Comparison of ENCODE assay signal across 8 cellular contexts in the genomic region with DNA sequence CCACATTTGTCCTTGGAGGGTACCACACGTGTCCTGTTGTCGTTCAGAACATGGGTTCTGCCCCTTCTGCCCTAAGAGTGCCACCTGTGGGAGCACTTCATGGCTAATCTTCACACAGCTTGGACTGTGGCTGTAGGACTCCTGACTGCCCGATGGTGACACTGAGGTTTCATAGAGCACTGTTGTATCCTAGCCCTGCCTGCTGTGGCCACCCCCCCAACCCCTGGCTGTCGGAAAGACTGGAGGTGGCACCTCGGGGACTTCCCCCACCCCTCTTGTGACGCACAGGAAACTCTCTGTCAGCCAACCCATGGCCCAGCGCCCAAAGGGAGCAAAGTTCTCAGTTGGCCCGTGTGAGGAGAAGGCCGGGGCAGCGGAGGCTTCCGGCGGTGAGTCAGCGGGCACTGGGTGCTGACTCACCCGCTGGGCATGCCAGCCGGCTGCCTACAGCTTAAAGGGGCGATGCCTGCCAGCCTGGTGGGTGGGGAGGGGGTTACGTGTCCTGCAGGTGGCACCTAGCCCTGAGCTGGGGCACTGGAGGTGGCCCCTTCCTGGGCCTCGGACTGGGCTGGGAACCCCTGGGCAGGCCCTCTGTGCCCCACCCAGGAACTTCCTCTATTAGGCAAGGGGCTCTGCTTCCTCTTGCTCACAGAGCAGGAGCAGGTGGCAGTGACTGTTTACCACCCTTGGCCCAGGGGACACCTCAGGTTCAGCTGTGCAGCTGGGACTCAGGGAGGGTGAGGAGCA. TPM values are rescaled to one million over a fixed set of nuclear protein-coding genes. Genes with fewer than 3 reads are reported as not detected.
DNase-seq lines count a peak whose midpoint lies in the region; ATAC-seq and TF ChIP-seq lines count a peak whose summit lies in the region.

No MANE protein-coding gene starts in this region.

- DNase-seq in AG20443 (ENCODE audit: low spot score) = peak; percentile 93
- peak; percentile 89 for DNase-seq in HS-5 (ENCODE audit: low read depth)
- peak; percentile 86 for DNase-seq in SKM-1 (lab: John Stamatoyannopoulos, UW; ENCODE audit: unreplicated experiment)
- DNase-seq in heart left ventricle = peak; percentile 96 to 98 (median 97)
- peak; percentile 88 for DNase-seq in skeletal muscle cell (ENCODE audit: low read depth)
- no peak for DNase-seq in retina

- peak in 1 of 2 donors; percentile 49 for TF ChIP-seq POLR2A in heart left ventricle (IDR thresholded peaks at IDR 0.05)

- H3K27me3 Mint-ChIP-seq in activated naive CD8-positive, alpha-beta T cell = peaks cover 3% of the 10 kb centered on the region

- intact Hi-C loops in heart left ventricle (cut with DNase I) = loop anchor here in 8 of 10 donors (2.0 to 10.0 kb wide), 8 partner anchors 163 to 246 kb away; a partner anchor contains a TSS

- peak overlapping the region; percentile 97 for H3K4me3 Mint-ChIP-seq in activated naive CD8-positive, alpha-beta T cell

- H3K9me3 ChIP-seq in heart left ventricle = no peaks in the 10 kb centered on the region

- peak overlapping the region; percentile 69 to 99 (median 94) for H3K27ac ChIP-seq in heart left ventricle

- no peaks in the 10 kb centered on the region for H3K27me3 ChIP-seq in heart left ventricle

- ATAC-seq in GM19324 (IDR thresholded peaks at IDR 0.05; ENCODE audit: low FRiP score, unreplicated experiment) (peak; percentile 41), heart left ventricle (peak; percentile 64 to 75 (median 65))

- H3K27ac Mint-ChIP-seq in activated naive CD8-positive, alpha-beta T cell = peak overlapping the region; percentile 94

- H3K4me3 ChIP-seq in heart left ventricle = peak overlapping the region in 11 of 12 donors; percentile 69 to 99 (median 94)
- H3K4me3 ChIP-seq in skeletal muscle cell (ENCODE audit: low read depth, low read length) = peak overlapping the region; percentile 92

- H3K36me3 ChIP-seq in heart left ventricle = peaks cover 0 to 16% (median 0%) of the 10 kb centered on the region in 9 donors

- TF ChIP-seq CTCF in heart left ventricle (IDR thresholded peaks at IDR 0.05) = peak in 2 of 12 donors; percentile 5 to 6

- peaks cover 7% of the 10 kb centered on the region for H3K36me3 Mint-ChIP-seq in activated naive CD8-positive, alpha-beta T cell

- peaks cover 16 to 74% (median 58%) of the 10 kb centered on the region in 12 donors for H3K4me1 ChIP-seq in heart left ventricle

- H3K4me1 Mint-ChIP-seq in activated naive CD8-positive, alpha-beta T cell (ENCODE audit: low read depth) = peaks cover 39% of the 10 kb centered on the region

- 1 to 14% (median 3%) methylated on average over 2 to 18 of the region's 18 CpGs for WGBS in heart left ventricle, 4 donors

- H3K9me3 Mint-ChIP-seq in activated naive CD8-positive, alpha-beta T cell (ENCODE audit: low read depth) = no peaks in the 10 kb centered on the region

RNA-seq across cellular contexts. Expression of a gene that starts 3.4 kb away (rescaled TPM):
- total RNA-seq in heart left ventricle = 100 to 1,000 TPM in 1 of 9 donors, 10 to 100 TPM in 8; 29.4 to 170 (median 54.4) TPM
- 100 to 1,000 TPM in 1 of 2 donors, 10 to 100 TPM in 1; 29.6 to 156 TPM for polyA plus RNA-seq in heart left ventricle

RNA-seq across cellular contexts. Expression of a gene that starts 34.7 kb away (rescaled TPM):
- 10 to 100 TPM; 12.8 to 38.4 (median 19.8) TPM for total RNA-seq in heart left ventricle
- polyA plus RNA-seq in heart left ventricle = 1 to 10 TPM; 8.0 to 8.4 TPM
